Comparison of ENCODE assay signal across 8 cellular contexts in the genomic region with DNA sequence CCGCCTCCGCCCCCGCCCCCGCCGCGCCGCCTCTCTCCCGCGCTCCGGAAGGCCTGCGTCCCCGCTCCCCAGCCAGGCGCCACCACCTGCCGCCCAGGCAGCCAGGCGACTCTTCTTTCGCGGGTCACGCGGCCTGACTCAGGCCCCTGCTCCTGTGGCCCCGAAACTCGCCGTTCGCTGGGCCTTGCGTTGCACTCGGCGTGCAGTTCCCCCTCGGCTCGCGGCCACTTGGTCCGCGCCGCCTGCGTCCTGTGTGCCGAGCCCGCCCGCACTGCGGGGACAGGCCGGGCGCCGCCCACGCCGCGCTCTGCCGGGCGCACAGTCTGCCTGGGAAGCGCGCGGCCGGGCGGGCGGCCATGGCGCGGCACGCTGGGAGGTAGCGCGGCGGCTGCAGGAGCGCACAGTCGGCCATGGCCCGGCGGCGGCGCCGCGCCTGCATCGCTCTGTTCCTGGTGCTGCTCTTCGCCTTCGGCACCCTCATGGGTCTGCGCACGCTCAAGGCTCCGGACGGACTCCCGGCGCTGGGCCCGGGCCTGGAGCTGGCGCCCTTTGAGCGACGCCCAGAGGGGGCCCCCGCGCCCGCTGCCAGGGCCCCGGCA. TPM values are rescaled to one million over a fixed set of nuclear protein-coding genes. Genes with fewer than 3 reads are reported as not detected.
A peak's percentile ranks its signal among the peaks of the same experiment; 100 is the strongest.
DNase-seq lines count a peak whose midpoint lies in the region; ATAC-seq and TF ChIP-seq lines count a peak whose summit lies in the region.

A gene with protein sequence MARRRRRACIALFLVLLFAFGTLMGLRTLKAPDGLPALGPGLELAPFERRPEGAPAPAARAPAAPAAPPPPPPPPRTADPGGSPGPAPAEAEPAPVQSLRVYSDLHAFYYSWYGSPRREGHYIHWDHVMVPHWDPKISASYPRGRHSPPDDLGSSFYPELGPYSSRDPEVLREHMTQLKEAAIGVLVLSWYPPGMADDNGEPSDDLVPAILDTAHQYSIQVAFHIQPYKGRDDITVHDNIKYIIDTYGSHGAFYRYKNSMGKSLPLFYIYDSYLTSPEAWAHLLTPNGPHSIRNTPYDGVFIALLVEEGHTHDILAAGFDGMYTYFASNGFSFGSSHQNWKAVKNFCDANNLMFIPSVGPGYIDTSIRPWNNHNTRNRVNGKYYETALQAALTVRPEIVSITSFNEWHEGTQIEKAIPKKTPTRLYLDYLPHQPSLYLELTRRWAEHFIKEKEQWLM (plus strand): TSS at position 75 of the 599 bp plus-strand sequence. CDS start 336 bp downstream, at position 411.

- H3K4me1 ChIP-seq in smooth muscle cell (ENCODE audit: low read depth) = peaks cover 3% of the 10 kb centered on the region

- H3K9ac ChIP-seq in smooth muscle cell (ENCODE audit: low read depth) = no peak within 1 kb of the TSS

- peak within 1 kb of the TSS; percentile 68 to 77 (median 73) for H3K4me3 Mint-ChIP-seq in T-cell

- TF ChIP-seq CTCF in LNCaP clone FGC (IDR thresholded peaks at IDR 0.05; ENCODE audit: control insufficient read depth, extremely low read depth, insufficient read depth) (no peak), cardiac fibroblast (IDR thresholded peaks at IDR 0.05; ENCODE audit: low read depth, low read length) (no peak), smooth muscle cell (IDR thresholded peaks at IDR 0.05; ENCODE audit: borderline replicate concordance, insufficient read depth, poor library complexity, severe bottlenecking) (no peak)

- no peaks in the 10 kb centered on the region for H3K36me3 ChIP-seq in smooth muscle cell (ENCODE audit: low read depth)

- H3K27me3 Mint-ChIP-seq in T-cell = peaks cover 22 to 42% of the 10 kb centered on the region in 2 donors

- peaks cover 55% of the 10 kb centered on the region for H3K27me3 ChIP-seq in smooth muscle cell (ENCODE audit: low read depth)

- no peaks in the 10 kb centered on the region for H4K20me1 ChIP-seq in smooth muscle cell (ENCODE audit: low read depth)

- H3K4me3 ChIP-seq in LNCaP clone FGC (ENCODE audit: low read depth, low read length) = peak within 1 kb of the TSS; percentile 57
- H3K4me3 ChIP-seq in cardiac fibroblast (replicated peaks in 1 of 2; ENCODE audit: low read depth in 2 of 2, low read length in 2 of 2) = peak within 1 kb of the TSS; percentile 47 to 52
- H3K4me3 ChIP-seq in smooth muscle cell = peak within 1 kb of the TSS; percentile 52

- CTCF ChIA-PET in T-cell (lab: Charles Lee) = no interaction called here

- H3F3A ChIP-seq in smooth muscle cell (ENCODE audit: low read depth) = no peaks in the 10 kb centered on the region

- peak; percentile 87 for DNase-seq in D341Med (ENCODE audit: low spot score)
- no peak for DNase-seq in LNCaP clone FGC (ENCODE audit: low read depth)
- DNase-seq in T-cell = peak in 19 of 34 experiments; percentile 3 to 28 (median 14)
- DNase-seq in cardiac fibroblast (ENCODE audit: low read depth in 2 of 2) = peak; percentile 41 to 62
- DNase-seq in iris pigment epithelial cell (ENCODE audit: low read depth) = peak; percentile 64
- peak; percentile 13 for DNase-seq in smooth muscle cell (lab: John Stamatoyannopoulos, UW; ENCODE audit: unreplicated experiment)

- peaks cover 11 to 25% (median 14%) of the 10 kb centered on the region in 3 donors for H3K4me1 Mint-ChIP-seq in T-cell

- H3K36me3 Mint-ChIP-seq in T-cell = peaks cover 4% of the 10 kb centered on the region

- no peaks in the 10 kb centered on the region for H3K9me3 Mint-ChIP-seq in T-cell

- ATAC-seq in GM19397 (IDR thresholded peaks at IDR 0.05; ENCODE audit: unreplicated experiment) (peak; percentile 67), T-cell (replicated peaks in 1 of 4) (peak; percentile 70 to 83 (median 76)), GM21367 (IDR thresholded peaks at IDR 0.05; ENCODE audit: unreplicated experiment) (no peak)

- H2AFZ ChIP-seq in smooth muscle cell (ENCODE audit: low read depth) = no peak within 1 kb of the TSS

- H3K4me2 ChIP-seq in smooth muscle cell = peak within 1 kb of the TSS; percentile 90

- 1% methylated on average over 59 of the region's 82 CpGs for WGBS in smooth muscle cell (ENCODE audit: low lambda C conversion rate)

- no peaks in the 10 kb centered on the region for H3K9me3 ChIP-seq in smooth muscle cell (replicated peaks; ENCODE audit: low read depth)

- POLR2A ChIA-PET in T-cell (lab: Charles Lee) = no interaction called here

- no peaks in the 10 kb centered on the region for H3K79me2 ChIP-seq in smooth muscle cell (ENCODE audit: low read depth)

- no peak within 1 kb of the TSS for H3K27ac ChIP-seq in smooth muscle cell (ENCODE audit: low read depth)

- H3K27ac Mint-ChIP-seq in T-cell = no peak within 1 kb of the TSS

RNA-seq across cellular contexts. Expression of the gene that starts here (rescaled TPM):
- total RNA-seq in T-cell = 1 to 10 TPM; 1.0 to 4.4 (median 2.8) TPM
- 0.13 TPM in 1 of 2 replicates, not detected in the other for total RNA-seq in smooth muscle cell
- polyA plus RNA-seq in smooth muscle cell = 0.61 and 0.67 TPM in 2 replicates

Comparison
In these comparisons a context has a peak if more than half of its experiments do, and no peak if none do; other contexts are left out.
1. Peak in DNase-seq, H3K4me3 ChIP-seq and H3K4me2 ChIP-seq in smooth muscle cell; RNA of the gene not detected or under 1 TPM.